In genomic region chr14:61401461-61401860, GRCh38 we compare ENCODE assay signal across 24 cellular contexts.
DNase-seq lines count a peak whose midpoint lies in the region; FAIRE-seq and TF ChIP-seq lines count a peak whose summit lies in the region.
"Had no signal": no experiment of that assay in that cellular context is flagged by ENCODE, and none has a peak within 500 bp of the region (broad histone marks: within the 10 kb centered on the region; RNA-seq: fewer than 3 reads in every experiment).

No MANE protein-coding gene starts in this region.

- TF ChIP-seq POLR2A in H54 (IDR thresholded peaks at IDR 0.05; ENCODE audit: low read depth, low read length): no peak

- no peaks in the 10 kb centered on the region for H3K9me3 ChIP-seq in MG63

- CTCF ChIA-PET in activated CD4-positive, alpha-beta memory T cell treated with anti-CD3 and anti-CD28 coated beads for 36 hours (lab: Charles Lee): interaction anchor here (1.2 to 1.5 kb wide), 2 partner anchors 20 to 25 kb away, joined by 3 read pairs; no protein-coding TSS in a partner anchor

- peaks cover 93% of the 10 kb centered on the region for H3K4me1 Mint-ChIP-seq in activated naive CD4-positive, alpha-beta T cell treated with anti-CD3 and anti-CD28 coated beads, Interleukin-2, amount 50 U/mL, for 24 hours
- peaks cover 85% of the 10 kb centered on the region for H3K4me1 Mint-ChIP-seq in activated CD4-positive, alpha-beta memory T cell treated with anti-CD3 and anti-CD28 coated beads for 36 hours (ENCODE audit: low read depth)
- H3K4me1 Mint-ChIP-seq in immature natural killer cell: peaks cover 0 to 37% of the 10 kb centered on the region in 2 donors

- H3K36me3 ChIP-seq in MG63: no peaks in the 10 kb centered on the region
- H3K36me3 ChIP-seq: cardiac muscle cell had no signal

- no peaks in the 10 kb centered on the region for H3K27me3 ChIP-seq in MG63
- H3K27me3 ChIP-seq: cardiac muscle cell had no signal

- peak overlapping the region; percentile 41 for H3K4me3 Mint-ChIP-seq in activated naive CD4-positive, alpha-beta T cell treated with anti-CD3 and anti-CD28 coated beads, Interleukin-2, amount 50 U/mL, for 24 hours
- H3K4me3 Mint-ChIP-seq in activated CD4-positive, alpha-beta memory T cell treated with anti-CD3 and anti-CD28 coated beads for 36 hours: no peak overlapping the region
- H3K4me3 Mint-ChIP-seq in immature natural killer cell: peak overlapping the region; percentile 33 to 55 (median 49)
- H3K4me3 Mint-ChIP-seq: activated B cell treated with CpG ODN at 0.5 μM for 24 hours, mesothelial cell of epicardium, nephron had no signal

- FAIRE-seq in H54 (lab: Jason Lieb, UNC): no peak

- no peak overlapping the region for H3K4me3 ChIP-seq in MG63
- H3K4me3 ChIP-seq: cardiac muscle cell, GM23248, SK-N-MC had no signal

- intact Hi-C loops in activated CD4-positive, alpha-beta memory T cell treated with anti-CD3 and anti-CD28 coated beads for 36 hours (cut with micrococcal nuclease): no loop called here

- DNase-seq in activated naive CD4-positive, alpha-beta T cell (lab: John Stamatoyannopoulos, UW): no peak
- no peak for DNase-seq in activated CD4-positive, alpha-beta memory T cell treated with anti-CD3 and anti-CD28 coated beads for 36 hours
- no peak for DNase-seq in immature natural killer cell
- no peak for DNase-seq in H54 (ENCODE audit: insufficient read length, low spot score)
- no peak for DNase-seq in RPMI8226
- DNase-seq in MG63: no peak
- DNase-seq: activated B cell treated with CpG ODN at 0.5 μM for 24 hours; aorta; GF-D8; GM23248; IMR-90; islet precursor cell; left ventricle myocardium superior; NCI-H1105; NCI-H1930; retina; stimulated activated CD4-positive, alpha-beta T cell treated with anti-CD3 and anti-CD28 coated beads, Interleukin-4, amount 100 ng/mL, for 24 hours; stimulated activated naive CD4-positive, alpha-beta T cell; T1000 had no signal

- POLR2A ChIA-PET in activated CD4-positive, alpha-beta memory T cell treated with anti-CD3 and anti-CD28 coated beads for 36 hours (lab: Charles Lee): interaction anchor here (1.2 kb wide), 1 partner anchor 12 kb away, joined by 6 read pairs; no protein-coding TSS in a partner anchor

- peak overlapping the region; percentile 87 for H3K27ac Mint-ChIP-seq in activated naive CD4-positive, alpha-beta T cell treated with anti-CD3 and anti-CD28 coated beads, Interleukin-2, amount 50 U/mL, for 24 hours
- H3K27ac Mint-ChIP-seq in activated CD4-positive, alpha-beta memory T cell treated with anti-CD3 and anti-CD28 coated beads for 36 hours: peak overlapping the region; percentile 61
- peak overlapping the region; percentile 42 to 87 (median 78) for H3K27ac Mint-ChIP-seq in immature natural killer cell
- H3K27ac Mint-ChIP-seq: activated B cell treated with CpG ODN at 0.5 μM for 24 hours, mesothelial cell of epicardium, nephron had no signal

- peaks cover 14% of the 10 kb centered on the region for H3K36me3 Mint-ChIP-seq in activated naive CD4-positive, alpha-beta T cell treated with anti-CD3 and anti-CD28 coated beads, Interleukin-2, amount 50 U/mL, for 24 hours
- H3K36me3 Mint-ChIP-seq in activated CD4-positive, alpha-beta memory T cell treated with anti-CD3 and anti-CD28 coated beads for 36 hours: peaks cover 4% of the 10 kb centered on the region
- peaks cover 0 to 6% (median 0%) of the 10 kb centered on the region in 3 donors for H3K36me3 Mint-ChIP-seq in immature natural killer cell
- H3K36me3 Mint-ChIP-seq: mesothelial cell of epicardium had no signal

- H3K9me3 Mint-ChIP-seq in activated naive CD4-positive, alpha-beta T cell treated with anti-CD3 and anti-CD28 coated beads, Interleukin-2, amount 50 U/mL, for 24 hours: no peaks in the 10 kb centered on the region
- no peaks in the 10 kb centered on the region for H3K9me3 Mint-ChIP-seq in activated CD4-positive, alpha-beta memory T cell treated with anti-CD3 and anti-CD28 coated beads for 36 hours
- no peaks in the 10 kb centered on the region for H3K9me3 Mint-ChIP-seq in immature natural killer cell
- H3K9me3 Mint-ChIP-seq: activated B cell treated with CpG ODN at 0.5 μM for 24 hours, mesothelial cell of epicardium, nephron had no signal

- H3K27me3 Mint-ChIP-seq in activated naive CD4-positive, alpha-beta T cell treated with anti-CD3 and anti-CD28 coated beads, Interleukin-2, amount 50 U/mL, for 24 hours: no peaks in the 10 kb centered on the region
- H3K27me3 Mint-ChIP-seq in activated CD4-positive, alpha-beta memory T cell treated with anti-CD3 and anti-CD28 coated beads for 36 hours: no peaks in the 10 kb centered on the region
- H3K27me3 Mint-ChIP-seq in immature natural killer cell (ENCODE audit: low read depth in 3 of 3): peaks cover 1 to 43% (median 9%) of the 10 kb centered on the region in 3 donors
